ENCODE assay signal across 1 cellular context in genomic region chr6:2770171-2770570, GRCh38.
TF ChIP-seq lines count a peak whose summit lies in the region.

No MANE protein-coding gene starts in this region.

TF ChIP-seq in HepG2, 621 proteins besides CTCF, POLR2A, EP300 and RAD21:
- TF ChIP-seq ZNF572 (CRISPR knock-in tag; IDR thresholded peaks at IDR 0.05), result 0 out of 2 replicates have a peak, but pooled peaks have one; percentile 46
- no peak for TF ChIP-seq DNMT3B (CRISPR knock-in tag; conservative IDR thresholded peaks at IDR 0.05)
- no peak for TF ChIP-seq ZSCAN20 (CRISPR knock-in tag; IDR thresholded peaks at IDR 0.05; ENCODE audit: borderline replicate concordance)
- TF ChIP-seq ZBTB38 (CRISPR knock-in tag; IDR thresholded peaks at IDR 0.05), result peak; percentile 63; the same call in 1 of the 2 replicates
- TF ChIP-seq LCORL (IDR thresholded peaks at IDR 0.05), result 0 out of 2 replicates have a peak, but pooled peaks have one; percentile 16
- TF ChIP-seq LCORL (CRISPR knock-in tag; IDR thresholded peaks at IDR 0.05), result no peak
- TF ChIP-seq ZNF713 (CRISPR knock-in tag; IDR thresholded peaks at IDR 0.05), result no peak
- TF ChIP-seq ZNF614 (CRISPR knock-in tag; IDR thresholded peaks at IDR 0.05; ENCODE audit: borderline replicate concordance), result no peak
- TF ChIP-seq TRIM24 (CRISPR knock-in tag; IDR thresholded peaks at IDR 0.05), result no peak
- TF ChIP-seq ZMYM4 (CRISPR knock-in tag; IDR thresholded peaks at IDR 0.05), result 0 out of 2 replicates have a peak, but pooled peaks have one; percentile 18
- no peak for TF ChIP-seq NFIC (IDR thresholded peaks at IDR 0.05; ENCODE audit: low read length)
- 0 out of 2 replicates have a peak, but pooled peaks have one; percentile 17 for TF ChIP-seq HNF1B (CRISPR knock-in tag; IDR thresholded peaks at IDR 0.05)
- peak; percentile 85 for TF ChIP-seq PATZ1 (CRISPR knock-in tag; IDR thresholded peaks at IDR 0.05)
- TF ChIP-seq CREBL2 (CRISPR knock-in tag; IDR thresholded peaks at IDR 0.05; ENCODE audit: borderline replicate concordance), result no peak
- no peak for TF ChIP-seq USF2 (IDR thresholded peaks at IDR 0.05; ENCODE audit: low read depth, low read length)
- no peak for TF ChIP-seq USF2 (CRISPR knock-in tag; IDR thresholded peaks at IDR 0.05; ENCODE audit: borderline replicate concordance)
- no peak for TF ChIP-seq HMGXB3 (CRISPR knock-in tag; IDR thresholded peaks at IDR 0.05; ENCODE audit: borderline replicate concordance)
- peak; percentile 22; the same call in 1 of the 2 replicates for TF ChIP-seq ZNF687 (CRISPR knock-in tag; IDR thresholded peaks at IDR 0.05)
- 0 out of 2 replicates have a peak, but pooled peaks have one; percentile 29 for TF ChIP-seq ZBTB7A (CRISPR knock-in tag; IDR thresholded peaks at IDR 0.05)
- TF ChIP-seq NCOA1 (CRISPR knock-in tag; IDR thresholded peaks at IDR 0.05), result no peak
- no peak for TF ChIP-seq SP1 (IDR thresholded peaks at IDR 0.05)
- no peak for TF ChIP-seq SP1 (CRISPR knock-in tag; IDR thresholded peaks at IDR 0.05)
